Comparison of ENCODE assay signal across 9 cellular contexts in the genomic region with DNA sequence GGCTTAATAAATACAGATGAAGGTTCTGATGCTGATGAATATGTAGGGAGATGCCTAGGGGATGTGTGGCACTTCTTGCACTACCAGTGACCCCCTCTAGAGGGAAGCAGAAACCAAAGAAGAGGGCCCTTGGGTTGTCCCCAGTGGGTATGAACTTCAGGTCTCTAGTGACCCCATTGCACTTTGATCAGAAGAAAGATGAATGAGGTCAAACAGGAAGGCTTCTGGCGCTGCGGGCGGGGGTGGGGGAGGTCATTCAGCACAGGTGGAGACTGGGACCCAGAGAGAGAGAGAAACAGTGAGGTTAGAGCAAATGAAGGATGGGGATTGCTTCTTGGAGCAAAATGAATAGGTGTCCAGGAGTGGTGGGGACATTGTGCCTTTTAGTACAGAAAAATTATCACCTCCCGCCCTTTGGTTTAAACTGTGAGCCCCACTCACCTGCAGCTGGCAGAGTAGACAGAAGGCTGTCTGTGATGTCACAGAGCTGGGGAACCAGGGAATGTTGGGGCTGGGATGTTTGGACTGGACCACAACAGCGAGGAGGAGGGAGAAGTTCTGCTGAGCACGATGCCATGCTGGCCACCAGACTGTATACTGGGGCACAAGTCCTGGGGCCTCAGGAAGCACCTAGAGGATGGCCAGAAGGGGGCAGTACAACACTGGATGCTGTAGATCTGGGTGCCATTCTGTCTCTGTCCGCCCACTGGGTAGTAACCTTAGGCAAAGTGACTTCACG. TPM values are rescaled to one million over a fixed set of nuclear protein-coding genes. Genes with fewer than 3 reads are reported as not detected.
DNase-seq lines count a peak whose midpoint lies in the region; ATAC-seq, FAIRE-seq and TF ChIP-seq lines count a peak whose summit lies in the region.
"Had no signal": no experiment of that assay in that cellular context is flagged by ENCODE, and none has a peak within 500 bp of the region (broad histone marks: within the 10 kb centered on the region; RNA-seq: fewer than 3 reads in every experiment).

A gene with protein sequence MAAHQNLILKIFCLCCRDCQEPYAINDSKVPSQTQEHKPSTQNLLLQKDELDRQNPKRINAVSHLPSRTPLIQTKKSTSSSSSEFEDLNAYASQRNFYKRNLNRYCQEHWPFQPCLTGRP (minus strand): TSS at position 599 of the 739 bp plus-strand sequence. CDS start 10,469 bp downstream, outside the sequence.

- no peak within 1 kb of the TSS for H3K9ac ChIP-seq in adipocyte (ENCODE audit: low read length)

- no peaks in the 10 kb centered on the region for H3K27me3 ChIP-seq in adipocyte (replicated peaks; ENCODE audit: control insufficient read depth, insufficient read depth, low read length)

- FAIRE-seq in GM12892 (lab: Jason Lieb, UNC): peak; percentile 90

- H3K9me3 ChIP-seq in T-helper 17 cell (ENCODE audit: control insufficient read depth, low read length, poor library complexity, severe bottlenecking): no peaks in the 10 kb centered on the region
- H3K9me3 ChIP-seq in adipocyte (ENCODE audit: control insufficient read depth, low read length): no peaks in the 10 kb centered on the region

- peak within 1 kb of the TSS; percentile 89 for H3K27ac Mint-ChIP-seq in T-helper 17 cell

- peaks cover 23% of the 10 kb centered on the region for H3K27me3 Mint-ChIP-seq in T-helper 17 cell

- TF ChIP-seq POLR2A in GM12892 (IDR thresholded peaks at IDR 0.05; ENCODE audit: low read depth, low read length): no peak

- H3K36me3 Mint-ChIP-seq in T-helper 17 cell (ENCODE audit: low read depth): no peaks in the 10 kb centered on the region

- H3K4me3 ChIP-seq in adipocyte (ENCODE audit: low read length): no peak within 1 kb of the TSS

- ATAC-seq in HG02642 (IDR thresholded peaks at IDR 0.05; ENCODE audit: poor library complexity, unreplicated experiment) (peak; percentile 79), T-helper 17 cell (peak; percentile 90)

- H3K4me1 Mint-ChIP-seq in T-helper 17 cell: peaks cover 18% of the 10 kb centered on the region

- peak; percentile 37 for DNase-seq in GM12892 (ENCODE audit: insufficient read length)
- peak; percentile 59 to 84 (median 70) for DNase-seq in NCI-H1417 (lab: John Stamatoyannopoulos, UW)
- peak; percentile 47 to 68 (median 53) for DNase-seq in T-helper 17 cell
- DNase-seq in adipocyte (ENCODE audit: low read depth): peak; percentile 65
- peak in 32 of 51 donors; percentile 1 to 60 (median 17) for DNase-seq in hypothalamus (lab: John Stamatoyannopoulos, UW)
- peak; percentile 79 to 83 for DNase-seq in stimulated activated CD4-positive, alpha-beta T cell treated with anti-CD3 and anti-CD28 coated beads, Interleukin-15, amount 100 ng/mL, for 48 hours (ENCODE audit: low read depth in 2 of 2)
- DNase-seq in occipital lobe (lab: John Stamatoyannopoulos, UW): no peak

- H3K4me3 Mint-ChIP-seq in T-helper 17 cell: peak within 1 kb of the TSS; percentile 83

- H3K36me3 ChIP-seq in adipocyte (ENCODE audit: control insufficient read depth, insufficient read depth, low read length, severe bottlenecking): no peaks in the 10 kb centered on the region

- H3K4me1 ChIP-seq in adipocyte (ENCODE audit: control insufficient read depth, insufficient read depth, low read length): peaks cover 21% of the 10 kb centered on the region

RNA-seq across cellular contexts. Expression of the gene that starts here (rescaled TPM):
- not detected for polyA plus RNA-seq in GM12892 (2012; ENCODE audit: missing spikeins)
- total RNA-seq in T-helper 17 cell: not detected
- not detected for total RNA-seq in occipital lobe
- total RNA-seq: mononuclear cell had no signal

Comparison
In these comparisons a context has a peak if more than half of its experiments do, and no peak if none do; other contexts are left out.
1. Peak in DNase-seq and ATAC-seq in T-helper 17 cell; RNA of the gene not detected or under 1 TPM.